17 cellular contexts compared by ENCODE assay signal in genomic region chr3:23183114-23183513, GRCh38.
"Had no signal": no experiment of that assay in that cellular context is flagged by ENCODE, and none has a peak within 500 bp of the region (broad histone marks: within the 10 kb centered on the region; RNA-seq: fewer than 3 reads in every experiment).

No MANE protein-coding gene starts in this region.

- DNase-seq: KG1, MV-4-11, NCI-H1048, NCI-H1105, NCI-H1417, NCI-H1436 treated with DMSO at 0.1 percent for 48 hours, NCI-H1694, NCI-H187 treated with DMSO at 0.1 percent for 48 hours, NCI-H2029 treated with DMSO at 0.1 percent for 48 hours, NCI-H2171, NCI-H226, NCI-H510A, NCI-H524 treated with DMSO at 0.1 percent for 48 hours, NCI-H774, SHP77 treated with DMSO at 0.1 percent for 48 hours had no signal

- H3K27me3 ChIP-seq: Peyer's patch, SJCRH30 had no signal

- H3K27ac ChIP-seq: Peyer's patch, SJCRH30 had no signal

- H3K4me3 ChIP-seq: Peyer's patch, SJCRH30 had no signal

- H3K36me3 ChIP-seq: Peyer's patch, SJCRH30 had no signal

- H3K9me3 ChIP-seq: Peyer's patch, SJCRH30 had no signal

- H3K4me1 ChIP-seq: Peyer's patch, SJCRH30 had no signal
